ENCODE assay signal across 8 cellular contexts in genomic region chr14:89214221-89214965, GRCh38.
DNase-seq lines count a peak whose midpoint lies in the region; ATAC-seq lines count a peak whose summit lies in the region.

No MANE protein-coding gene starts in this region.

- WGBS in urinary bladder = 48% methylated on average over 14 of the region's 14 CpGs

- ATAC-seq in GM19023 (IDR thresholded peaks at IDR 0.05; ENCODE audit: unreplicated experiment) = no peak

- DNase-seq in NCI-H2107 treated with DMSO at 0.1 percent for 48 hours (lab: John Stamatoyannopoulos, UW; ENCODE audit: unreplicated experiment) (peak; percentile 47), NCI-H2107 (lab: John Stamatoyannopoulos, UW) (no peak), dermis blood vessel endothelial cell (peak; percentile 56), lung microvascular endothelial cell (ENCODE audit: low read depth in 2 of 2) (peak; percentile 62 to 63), HK-2 (ENCODE audit: unreplicated experiment) (no peak)
- no peak for DNase-seq in activated CD4-positive, alpha-beta T cell treated with anti-CD3 and anti-CD28 coated beads for 48 hours

- peak overlapping the region; percentile 71 for H3K27ac ChIP-seq in urinary bladder (ENCODE audit: low read depth)

- no peak overlapping the region for H3K4me3 ChIP-seq in urinary bladder (ENCODE audit: low read depth, low read length)

- peaks cover 2% of the 10 kb centered on the region for H3K4me1 ChIP-seq in urinary bladder (ENCODE audit: insufficient read depth)

- no peaks in the 10 kb centered on the region for H3K36me3 ChIP-seq in urinary bladder (ENCODE audit: insufficient read depth)

Comparison
In these comparisons a context has a peak if more than half of its experiments do, and no peak if none do; other contexts are left out.
1. DNase-seq: peak in NCI-H2107 treated with DMSO at 0.1 percent for 48 hours (single experiment), dermis blood vessel endothelial cell (single experiment) and lung microvascular endothelial cell (2 of 2); none in NCI-H2107 (single experiment), activated CD4-positive, alpha-beta T cell treated with anti-CD3 and anti-CD28 coated beads for 48 hours (single experiment) and HK-2 (single experiment).